ENCODE assay signal across 7 cellular contexts in genomic region chr17:42016411-42016831, GRCh38. TPM values are rescaled to one million over a fixed set of nuclear protein-coding genes. Genes with fewer than 3 reads are reported as not detected.
DNase-seq lines count a peak whose midpoint lies in the region; ATAC-seq and TF ChIP-seq lines count a peak whose summit lies in the region.

No MANE protein-coding gene starts in this region.

- peaks cover 73% of the 10 kb centered on the region for H3K79me2 ChIP-seq in PC-3 (ENCODE audit: low read length)

- H2AFZ ChIP-seq in PC-3 (ENCODE audit: low read length) (peak overlapping the region; percentile 76; the same call in 1 of the 2 replicates), mesenchymal stem cell (ENCODE audit: low read depth, low read length) (no peak overlapping the region)

- no TSS peak for BruUV-seq in PC-3 (replicated peaks; lab: Mats Ljungman, UMichigan)

- intact Hi-C loops in PC-3 (cut with micrococcal nuclease), result no loop called here
- intact Hi-C loops in uterus (cut with DNase I; ENCODE audit: low total_unique reads), result no loop called here

- H3K9ac ChIP-seq in PC-3 (ENCODE audit: low read length) (peak overlapping the region; percentile 96), mesenchymal stem cell (ENCODE audit: low read length) (peak overlapping the region; percentile 96)

- no peak for ATAC-seq in PC-3
- ATAC-seq in HG02870 (IDR thresholded peaks at IDR 0.05; ENCODE audit: unreplicated experiment), result no peak

- H2BK5ac ChIP-seq in mesenchymal stem cell (ENCODE audit: low read depth, low read length, poor library complexity, severe bottlenecking), result no peak overlapping the region

- peaks cover 4% of the 10 kb centered on the region; the same call in 1 of the 2 replicates for H4K20me1 ChIP-seq in PC-3 (ENCODE audit: low read length)

- peak overlapping the region in 1 of 2 experiments; percentile 64 for H3K23ac ChIP-seq in mesenchymal stem cell (ENCODE audit: low read length in 2 of 2)

- H3K4me1 ChIP-seq in PC-3 (ENCODE audit: insufficient read depth, low read length), result peaks cover 17% of the 10 kb centered on the region
- peaks cover 14% of the 10 kb centered on the region for H3K4me1 ChIP-seq in mesenchymal stem cell (ENCODE audit: control insufficient read depth, insufficient read depth, low read depth, low read length)
- H3K4me1 ChIP-seq in uterus, result peaks cover 9 to 15% of the 10 kb centered on the region in 2 donors

- no peaks in the 10 kb centered on the region for H3F3A ChIP-seq in PC-3 (ENCODE audit: low read length, unreplicated experiment)

- H3K9me2 ChIP-seq in PC-3 (replicated peaks; ENCODE audit: low read length), result no peaks in the 10 kb centered on the region

- H4K91ac ChIP-seq in mesenchymal stem cell (ENCODE audit: low read length), result no peak overlapping the region

- H2BK15ac ChIP-seq in mesenchymal stem cell (ENCODE audit: low read depth, poor library complexity, severe bottlenecking), result no peak overlapping the region

- no peaks in the 10 kb centered on the region for H3K9me3 ChIP-seq in PC-3 (ENCODE audit: low read length)
- H3K9me3 ChIP-seq in mesenchymal stem cell (ENCODE audit: control insufficient read depth, low read length), result no peaks in the 10 kb centered on the region
- H3K9me3 ChIP-seq in uterus, result no peaks in the 10 kb centered on the region

- no peak for TF ChIP-seq CTCF in PC-3 (conservative IDR thresholded peaks at IDR 0.05; ENCODE audit: low read depth, low read length)
- TF ChIP-seq CTCF in uterus (IDR thresholded peaks at IDR 0.05), result no peak

- peak overlapping the region; percentile 6 to 13 for H2BK12ac ChIP-seq in mesenchymal stem cell (ENCODE audit: low read length in 2 of 2)

- H2AK5ac ChIP-seq in mesenchymal stem cell (ENCODE audit: low read length, severe bottlenecking), result peak overlapping the region; percentile 61

- DNase-seq in PC-3 (no peak), cerebellar cortex (ENCODE audit: low spot score) (peak; percentile 25), mesenchymal stem cell (peak; percentile 37), uterus (no peak)
- no peak for DNase-seq in effector CD8-positive, alpha-beta T cell (lab: John Stamatoyannopoulos, UW)

- H4K8ac ChIP-seq in mesenchymal stem cell (ENCODE audit: low read length), result no peak overlapping the region

- peak overlapping the region in 1 of 2 experiments; percentile 96 for H3K14ac ChIP-seq in mesenchymal stem cell (ENCODE audit: low read length in 2 of 2)

- H3K79me1 ChIP-seq in mesenchymal stem cell (replicated peaks; ENCODE audit: low read length, poor library complexity, severe bottlenecking), result peaks cover 7% of the 10 kb centered on the region

- H3K27me3 ChIP-seq in PC-3 (ENCODE audit: low read length) (no peaks in the 10 kb centered on the region), mesenchymal stem cell (ENCODE audit: control insufficient read depth in 1 of 2, insufficient read depth in 1 of 2, low read length in 2 of 2) (no peaks in the 10 kb centered on the region), uterus (no peaks in the 10 kb centered on the region)

- WGBS in mesenchymal stem cell, result 27% methylated on average over 9 of the region's 12 CpGs

- H3K4me2 ChIP-seq in PC-3 (ENCODE audit: low read length), result peak overlapping the region; percentile 94
- H3K4me2 ChIP-seq in mesenchymal stem cell (ENCODE audit: low read length, poor library complexity, severe bottlenecking), result peak overlapping the region; percentile 90

- CTCF ChIA-PET in PC-3 (lab: Charles Lee), result no interaction called here

- POLR2A ChIA-PET in PC-3 (lab: Charles Lee; ENCODE audit: unreplicated experiment), result no interaction called here

- peak overlapping the region; percentile 39 to 98 for H3K4ac ChIP-seq in mesenchymal stem cell (ENCODE audit: low read depth in 1 of 2, low read length in 2 of 2)

- no peaks in the 10 kb centered on the region for H3K36me3 ChIP-seq in PC-3 (ENCODE audit: low read depth, low read length)
- peaks cover 4 to 6% of the 10 kb centered on the region in 2 experiments for H3K36me3 ChIP-seq in mesenchymal stem cell (ENCODE audit: control insufficient read depth in 1 of 2, insufficient read depth in 2 of 2, low read depth in 1 of 2, low read length in 2 of 2)
- H3K36me3 ChIP-seq in uterus, result no peaks in the 10 kb centered on the region

- H3K27ac ChIP-seq in PC-3 (ENCODE audit: low read length) (peak overlapping the region; percentile 58; the same call in 1 of the 2 replicates), mesenchymal stem cell (ENCODE audit: low read length, poor library complexity, severe bottlenecking) (peak overlapping the region; percentile 93), uterus (peak overlapping the region; percentile 85 to 90)

- peak overlapping the region; percentile 97 to 99 for H3K18ac ChIP-seq in mesenchymal stem cell (ENCODE audit: low read depth in 1 of 2, low read length in 2 of 2)

- TF ChIP-seq POLR2A in uterus (IDR thresholded peaks at IDR 0.05), result no peak

- H2BK120ac ChIP-seq in mesenchymal stem cell (ENCODE audit: low read depth, low read length), result no peak overlapping the region

- peak overlapping the region; percentile 95 for H3K4me3 ChIP-seq in GM08714 (ENCODE audit: low read length)
- peak overlapping the region; percentile 94 for H3K4me3 ChIP-seq in PC-3 (ENCODE audit: low read length)
- peak overlapping the region; percentile 94 to 95 for H3K4me3 ChIP-seq in mesenchymal stem cell (ENCODE audit: insufficient read depth in 1 of 2, low read depth in 1 of 2, low read length in 2 of 2)
- peak overlapping the region; percentile 80 to 99 for H3K4me3 ChIP-seq in uterus

RNA-seq across cellular contexts. Expression of gene DNAJC7, which starts 0.8 kb away (rescaled TPM):
- 60.1 and 76.3 TPM in 2 replicates for total RNA-seq in PC-3 (2014; rRNA removed)
- polyA plus RNA-seq in mesenchymal stem cell (2013, experiment 1 of 2), result 73.0 TPM
- polyA plus RNA-seq in mesenchymal stem cell (2013, experiment 2 of 2), result 69.4 TPM
- 100 to 1,000 TPM in 1 of 4 donors, 10 to 100 TPM in 3; 25.1 to 107 (median 53.1) TPM for total RNA-seq in uterus

RNA-seq across cellular contexts. Expression of gene NKIRAS2, which starts 3.5 kb away (rescaled TPM):
- 39.4 and 46.6 TPM in 2 replicates for total RNA-seq in PC-3 (2014; rRNA removed)
- polyA plus RNA-seq in mesenchymal stem cell (2013, experiment 1 of 2), result 63.3 TPM
- 64.3 TPM for polyA plus RNA-seq in mesenchymal stem cell (2013, experiment 2 of 2)
- 10 to 100 TPM in 3 of 4 donors, 1 to 10 TPM in 1; 2.4 to 35.4 (median 26.8) TPM for total RNA-seq in uterus

RNA-seq across cellular contexts. Expression of gene C17orf113, which starts 34.0 kb away (rescaled TPM):
- total RNA-seq in PC-3 (2014; rRNA removed), result 0.62 and 1.8 TPM in 2 replicates
- polyA plus RNA-seq in mesenchymal stem cell (2013, experiment 1 of 2), result 0.21 TPM
- polyA plus RNA-seq in mesenchymal stem cell (2013, experiment 2 of 2), result 0.16 TPM
- 1 to 10 TPM in 2 of 4 donors, under 1 TPM in 1, not detected in 1; 0.77 to 3.3 (median 2.1) TPM for total RNA-seq in uterus

RNA-seq across cellular contexts. Expression of gene CNP, which starts 49.8 kb away (rescaled TPM):
- total RNA-seq in PC-3 (2014; rRNA removed) (75.4 and 91.6 TPM in 2 replicates), uterus (10 to 100 TPM; 10.2 to 74.7 (median 40.2) TPM)
- polyA plus RNA-seq in mesenchymal stem cell (2013, experiment 1 of 2), result 51.3 TPM
- polyA plus RNA-seq in mesenchymal stem cell (2013, experiment 2 of 2), result 50.8 TPM

Comparison
In these comparisons a context has a peak if more than half of its experiments do, and no peak if none do; other contexts are left out.
1. DNase-seq: peak in cerebellar cortex (single experiment) and mesenchymal stem cell (single experiment); none in PC-3 (single experiment), uterus (0 of 2) and effector CD8-positive, alpha-beta T cell (single experiment).
2. Peak in every context shown above with its lines, with median percentiles within 50 percentile points of each other: H3K4me3 ChIP-seq and H3K27ac ChIP-seq.